Comparison of ENCODE assay signal across 1 cellular context in the genomic region with DNA sequence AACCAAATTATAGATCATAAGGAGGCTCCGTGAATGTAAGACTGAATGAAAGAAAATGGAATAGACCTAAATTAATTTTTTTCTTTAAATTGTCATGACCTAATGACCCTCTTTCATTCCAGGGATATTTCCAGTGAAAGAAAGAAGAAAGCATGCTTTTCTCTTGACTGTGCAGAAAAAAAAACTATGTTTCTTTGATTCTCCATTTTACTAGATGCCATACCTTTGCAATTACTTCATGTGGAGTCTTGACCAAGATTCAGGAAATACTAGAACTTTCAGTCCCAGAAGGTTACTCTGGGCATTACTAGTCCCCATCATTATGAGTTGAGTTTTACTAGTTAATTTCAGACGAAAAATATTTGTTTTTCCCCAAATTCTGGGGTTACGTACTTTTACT.
TF ChIP-seq lines count a peak whose summit lies in the region.

No MANE protein-coding gene starts in this region.

TF ChIP-seq in WTC11, 78 proteins besides CTCF, POLR2A, EP300 and RAD21 (continued from another document):
- TF ChIP-seq, protein P1, sequence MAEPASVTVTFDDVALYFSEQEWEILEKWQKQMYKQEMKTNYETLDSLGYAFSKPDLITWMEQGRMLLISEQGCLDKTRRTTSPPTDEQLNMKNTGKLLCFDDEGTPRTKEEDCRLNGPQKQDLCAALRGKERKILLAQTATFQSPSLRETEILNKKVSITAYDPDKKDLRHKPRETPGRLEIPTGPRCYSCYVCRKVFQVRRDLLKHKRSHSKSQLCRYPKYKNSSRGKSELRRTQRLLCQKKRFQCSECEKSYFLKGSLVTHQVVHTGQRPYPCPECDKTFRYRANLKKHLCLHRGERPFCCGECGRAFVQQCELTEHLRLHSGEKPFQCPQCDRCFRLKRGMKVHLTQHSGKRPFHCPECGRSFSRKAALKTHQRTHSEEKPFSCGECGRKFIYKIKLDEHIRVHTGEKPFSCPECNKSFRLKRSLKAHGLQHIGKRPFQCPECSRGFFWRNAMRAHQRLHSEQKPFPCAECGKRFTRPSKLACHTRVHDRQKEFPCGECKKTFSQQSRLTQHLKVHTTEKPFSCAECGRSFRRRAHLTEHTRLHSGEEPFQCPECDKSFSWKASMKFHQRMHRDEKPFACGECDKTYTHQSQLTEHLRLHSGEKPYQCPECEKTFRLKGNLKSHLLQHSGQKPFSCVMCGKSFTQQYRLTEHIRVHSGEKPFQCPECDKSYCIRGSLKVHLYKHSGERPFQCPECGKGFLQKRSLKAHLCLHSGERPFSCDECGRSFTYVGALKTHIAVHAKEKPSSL (CRISPR knock-in tag; conservative IDR thresholded peaks at IDR 0.05): no peak
- TF ChIP-seq, protein P2, sequence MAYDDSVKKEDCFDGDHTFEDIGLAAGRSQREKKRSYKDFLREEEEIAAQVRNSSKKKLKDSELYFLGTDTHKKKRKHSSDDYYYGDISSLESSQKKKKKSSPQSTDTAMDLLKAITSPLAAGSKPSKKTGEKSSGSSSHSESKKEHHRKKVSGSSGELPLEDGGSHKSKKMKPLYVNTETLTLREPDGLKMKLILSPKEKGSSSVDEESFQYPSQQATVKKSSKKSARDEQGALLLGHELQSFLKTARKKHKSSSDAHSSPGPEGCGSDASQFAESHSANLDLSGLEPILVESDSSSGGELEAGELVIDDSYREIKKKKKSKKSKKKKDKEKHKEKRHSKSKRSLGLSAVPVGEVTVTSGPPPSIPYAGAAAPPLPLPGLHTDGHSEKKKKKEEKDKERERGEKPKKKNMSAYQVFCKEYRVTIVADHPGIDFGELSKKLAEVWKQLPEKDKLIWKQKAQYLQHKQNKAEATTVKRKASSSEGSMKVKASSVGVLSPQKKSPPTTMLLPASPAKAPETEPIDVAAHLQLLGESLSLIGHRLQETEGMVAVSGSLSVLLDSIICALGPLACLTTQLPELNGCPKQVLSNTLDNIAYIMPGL (CRISPR knock-in tag; IDR thresholded peaks at IDR 0.05): no peak
- TF ChIP-seq MLX (CRISPR knock-in tag; IDR thresholded peaks at IDR 0.05) (no peak), GABPB1 (CRISPR knock-in tag; IDR thresholded peaks at IDR 0.05) (no peak), TEAD1 (CRISPR knock-in tag; IDR thresholded peaks at IDR 0.05) (no peak), ATF3 (CRISPR knock-in tag; conservative IDR thresholded peaks at IDR 0.05) (no peak), ATF2 (CRISPR knock-in tag; IDR thresholded peaks at IDR 0.05; ENCODE audit: borderline replicate concordance, low read depth) (no peak), TCF7 (CRISPR knock-in tag; IDR thresholded peaks at IDR 0.05; ENCODE audit: low read depth) (no peak), AR (CRISPR knock-in tag; IDR thresholded peaks at IDR 0.05) (no peak)
- TF ChIP-seq, protein P3, sequence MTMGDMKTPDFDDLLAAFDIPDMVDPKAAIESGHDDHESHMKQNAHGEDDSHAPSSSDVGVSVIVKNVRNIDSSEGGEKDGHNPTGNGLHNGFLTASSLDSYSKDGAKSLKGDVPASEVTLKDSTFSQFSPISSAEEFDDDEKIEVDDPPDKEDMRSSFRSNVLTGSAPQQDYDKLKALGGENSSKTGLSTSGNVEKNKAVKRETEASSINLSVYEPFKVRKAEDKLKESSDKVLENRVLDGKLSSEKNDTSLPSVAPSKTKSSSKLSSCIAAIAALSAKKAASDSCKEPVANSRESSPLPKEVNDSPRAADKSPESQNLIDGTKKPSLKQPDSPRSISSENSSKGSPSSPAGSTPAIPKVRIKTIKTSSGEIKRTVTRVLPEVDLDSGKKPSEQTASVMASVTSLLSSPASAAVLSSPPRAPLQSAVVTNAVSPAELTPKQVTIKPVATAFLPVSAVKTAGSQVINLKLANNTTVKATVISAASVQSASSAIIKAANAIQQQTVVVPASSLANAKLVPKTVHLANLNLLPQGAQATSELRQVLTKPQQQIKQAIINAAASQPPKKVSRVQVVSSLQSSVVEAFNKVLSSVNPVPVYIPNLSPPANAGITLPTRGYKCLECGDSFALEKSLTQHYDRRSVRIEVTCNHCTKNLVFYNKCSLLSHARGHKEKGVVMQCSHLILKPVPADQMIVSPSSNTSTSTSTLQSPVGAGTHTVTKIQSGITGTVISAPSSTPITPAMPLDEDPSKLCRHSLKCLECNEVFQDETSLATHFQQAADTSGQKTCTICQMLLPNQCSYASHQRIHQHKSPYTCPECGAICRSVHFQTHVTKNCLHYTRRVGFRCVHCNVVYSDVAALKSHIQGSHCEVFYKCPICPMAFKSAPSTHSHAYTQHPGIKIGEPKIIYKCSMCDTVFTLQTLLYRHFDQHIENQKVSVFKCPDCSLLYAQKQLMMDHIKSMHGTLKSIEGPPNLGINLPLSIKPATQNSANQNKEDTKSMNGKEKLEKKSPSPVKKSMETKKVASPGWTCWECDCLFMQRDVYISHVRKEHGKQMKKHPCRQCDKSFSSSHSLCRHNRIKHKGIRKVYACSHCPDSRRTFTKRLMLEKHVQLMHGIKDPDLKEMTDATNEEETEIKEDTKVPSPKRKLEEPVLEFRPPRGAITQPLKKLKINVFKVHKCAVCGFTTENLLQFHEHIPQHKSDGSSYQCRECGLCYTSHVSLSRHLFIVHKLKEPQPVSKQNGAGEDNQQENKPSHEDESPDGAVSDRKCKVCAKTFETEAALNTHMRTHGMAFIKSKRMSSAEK (CRISPR knock-in tag; IDR thresholded peaks at IDR 0.05; ENCODE audit: borderline replicate concordance): no peak
